8 cellular contexts compared by ENCODE assay signal in genomic region chr7:105678811-105679495, GRCh38.
DNase-seq lines count a peak whose midpoint lies in the region; ATAC-seq and TF ChIP-seq lines count a peak whose summit lies in the region.

No MANE protein-coding gene starts in this region.

- H3K36me3 ChIP-seq in A673 (ENCODE audit: insufficient read depth, low read length, poor library complexity, severe bottlenecking) = no peaks in the 10 kb centered on the region

- no TSS peak for BruUV-seq in A673 (replicated peaks; lab: Mats Ljungman, UMichigan)

- peak; percentile 82 for DNase-seq in A673 (ENCODE audit: low spot score)
- peak; percentile 86 for DNase-seq in MV-4-11 (lab: John Stamatoyannopoulos, UW)
- DNase-seq in anterior cingulate cortex (lab: John Stamatoyannopoulos, UW) = peak in 49 of 58 donors; percentile 8 to 80 (median 51)
- DNase-seq in kidney glomerular epithelial cell (lab: John Stamatoyannopoulos, UW) = peak; percentile 16
- DNase-seq in stimulated activated naive CD4-positive, alpha-beta T cell treated with Interleukin-2 at 50 U/mL for 16 hours (lab: John Stamatoyannopoulos, UW) = peak; percentile 13
- DNase-seq in NCI-H1436 (lab: John Stamatoyannopoulos, UW) = no peak
- no peak for DNase-seq in middle frontal gyrus (ENCODE audit: extremely low spot score, low spot score)

- peak overlapping the region; percentile 62 for H3K27ac ChIP-seq in A673 (ENCODE audit: low read depth, low read length, poor library complexity, severe bottlenecking)

- TF ChIP-seq CTCF in A673 (conservative IDR thresholded peaks at IDR 0.05; ENCODE audit: low read depth, low read length) = no peak

- CTCF ChIA-PET in A673 (lab: Charles Lee) = interaction anchor here (0.6 kb wide), 1 partner anchor 315 kb away, joined by 3 read pairs; no protein-coding TSS in a partner anchor

- peaks cover 65% of the 10 kb centered on the region for H3K4me1 ChIP-seq in A673 (ENCODE audit: insufficient read depth, low read length, poor library complexity, severe bottlenecking)

- peak; percentile 43 for ATAC-seq in GM19035 (IDR thresholded peaks at IDR 0.05; ENCODE audit: unreplicated experiment)

- H3K4me3 ChIP-seq in A673 (ENCODE audit: low read depth, low read length, poor library complexity, severe bottlenecking) = peak overlapping the region; percentile 39

- intact Hi-C loops in A673 (cut with micrococcal nuclease; ENCODE audit: unreplicated experiment) = no loop called here

- H3K9me3 ChIP-seq in A673 (ENCODE audit: low read depth, low read length, poor library complexity, severe bottlenecking) = no peaks in the 10 kb centered on the region

- POLR2A ChIA-PET in A673 (lab: Charles Lee; ENCODE audit: low non-redundant PET) = no interaction called here

- H3K27me3 ChIP-seq in A673 (replicated peaks; ENCODE audit: insufficient read depth, low read depth, low read length, poor library complexity) = no peaks in the 10 kb centered on the region

Comparison
In these comparisons a context has a peak if more than half of its experiments do, and no peak if none do; other contexts are left out.
1. DNase-seq: peak in A673 (single experiment), MV-4-11 (single experiment), anterior cingulate cortex (49 of 58), kidney glomerular epithelial cell (single experiment) and stimulated activated naive CD4-positive, alpha-beta T cell treated with Interleukin-2 at 50 U/mL for 16 hours (single experiment); none in NCI-H1436 (single experiment) and middle frontal gyrus (single experiment).